1 cellular context compared by ENCODE assay signal in genomic region chr17:63855185-63855584, GRCh38.
TF ChIP-seq lines count a peak whose summit lies in the region.

No MANE protein-coding gene starts in this region.

TF ChIP-seq in HepG2, 621 proteins besides CTCF, POLR2A, EP300 and RAD21 (continues in another document):
- TF ChIP-seq TEAD2 (CRISPR knock-in tag; IDR thresholded peaks at IDR 0.05) (no peak), BCL3 (CRISPR knock-in tag; IDR thresholded peaks at IDR 0.05) (no peak), ZSCAN29 (CRISPR knock-in tag; conservative IDR thresholded peaks at IDR 0.05) (no peak), SP1 (IDR thresholded peaks at IDR 0.05) (no peak), SP1 (CRISPR knock-in tag; IDR thresholded peaks at IDR 0.05) (no peak), ZNF570 (CRISPR knock-in tag; IDR thresholded peaks at IDR 0.05; ENCODE audit: borderline replicate concordance) (no peak), ZZZ3 (CRISPR knock-in tag; IDR thresholded peaks at IDR 0.05; ENCODE audit: borderline replicate concordance) (no peak), HNRNPK (IDR thresholded peaks at IDR 0.05; ENCODE audit: low read depth, low read length, poor library complexity, severe bottlenecking) (no peak), ZNF331 (CRISPR knock-in tag; IDR thresholded peaks at IDR 0.05) (no peak), ZNF547 (CRISPR knock-in tag; IDR thresholded peaks at IDR 0.05) (no peak), PBX3 (CRISPR knock-in tag; IDR thresholded peaks at IDR 0.05; ENCODE audit: borderline replicate concordance) (no peak), ADNP (CRISPR knock-in tag; IDR thresholded peaks at IDR 0.05) (no peak), PBX2 (CRISPR knock-in tag; IDR thresholded peaks at IDR 0.05) (no peak), ZNF367 (CRISPR knock-in tag; IDR thresholded peaks at IDR 0.05; ENCODE audit: borderline replicate concordance) (no peak), ZNF567 (CRISPR knock-in tag; IDR thresholded peaks at IDR 0.05; ENCODE audit: borderline replicate concordance) (no peak), PHF20 (CRISPR knock-in tag; IDR thresholded peaks at IDR 0.05) (0 out of 2 replicates have a peak, but pooled peaks have one; percentile 22), GABPA (IDR thresholded peaks at IDR 0.05; ENCODE audit: low read depth, low read length) (no peak), GABPA (CRISPR knock-in tag; IDR thresholded peaks at IDR 0.05; ENCODE audit: low read depth) (no peak), HDAC6 (IDR thresholded peaks at IDR 0.05; ENCODE audit: low read depth, low read length) (no peak), ZNF317 (CRISPR knock-in tag; IDR thresholded peaks at IDR 0.05) (no peak), ZNF660 (CRISPR knock-in tag; IDR thresholded peaks at IDR 0.05; ENCODE audit: borderline replicate concordance, low read depth) (no peak), SMC3 (IDR thresholded peaks at IDR 0.05; ENCODE audit: low read length) (no peak), ZNF24 (IDR thresholded peaks at IDR 0.05) (no peak), MAFF (IDR thresholded peaks at IDR 0.05; ENCODE audit: low read depth, low read length) (no peak), FIP1L1 (IDR thresholded peaks at IDR 0.05; ENCODE audit: borderline replicate concordance, insufficient read depth, low read depth, low read length) (no peak), HOXA3 (CRISPR knock-in tag; IDR thresholded peaks at IDR 0.05) (peak; percentile 2; the same call in 1 of the 2 replicates), REXO4 (CRISPR knock-in tag; IDR thresholded peaks at IDR 0.05; ENCODE audit: borderline replicate concordance) (no peak), ZNF644 (CRISPR knock-in tag; IDR thresholded peaks at IDR 0.05; ENCODE audit: low read depth) (no peak), CREB1 (IDR thresholded peaks at IDR 0.05) (no peak), CREB1 (CRISPR knock-in tag; IDR thresholded peaks at IDR 0.05) (no peak), IRF2 (CRISPR knock-in tag; IDR thresholded peaks at IDR 0.05) (no peak), SPEN (CRISPR knock-in tag; IDR thresholded peaks at IDR 0.05; ENCODE audit: low read depth) (no peak), SYNCRIP (IDR thresholded peaks at IDR 0.05; ENCODE audit: insufficient read depth, low read depth, low read length) (no peak), ZNF556 (CRISPR knock-in tag; IDR thresholded peaks at IDR 0.05; ENCODE audit: borderline replicate concordance) (0 out of 2 replicates have a peak, but pooled peaks have one; percentile 2), ZNF530 (CRISPR knock-in tag; IDR thresholded peaks at IDR 0.05; ENCODE audit: low read depth) (no peak), PAWR (CRISPR knock-in tag; IDR thresholded peaks at IDR 0.05; ENCODE audit: borderline replicate concordance) (no peak), BCLAF1 (IDR thresholded peaks at IDR 0.05) (no peak), ZNF569 (CRISPR knock-in tag; IDR thresholded peaks at IDR 0.05; ENCODE audit: borderline replicate concordance) (no peak), SKI (IDR thresholded peaks at IDR 0.05; ENCODE audit: partially characterized antibody) (no peak), ZNF615 (CRISPR knock-in tag; IDR thresholded peaks at IDR 0.05; ENCODE audit: borderline replicate concordance) (no peak), PHF8 (CRISPR knock-in tag; IDR thresholded peaks at IDR 0.05) (no peak), ZNF253 (CRISPR knock-in tag; IDR thresholded peaks at IDR 0.05; ENCODE audit: borderline replicate concordance) (no peak), NPAS2 (CRISPR knock-in tag; IDR thresholded peaks at IDR 0.05; ENCODE audit: borderline replicate concordance) (no peak)
- TF ChIP-seq, protein P1, sequence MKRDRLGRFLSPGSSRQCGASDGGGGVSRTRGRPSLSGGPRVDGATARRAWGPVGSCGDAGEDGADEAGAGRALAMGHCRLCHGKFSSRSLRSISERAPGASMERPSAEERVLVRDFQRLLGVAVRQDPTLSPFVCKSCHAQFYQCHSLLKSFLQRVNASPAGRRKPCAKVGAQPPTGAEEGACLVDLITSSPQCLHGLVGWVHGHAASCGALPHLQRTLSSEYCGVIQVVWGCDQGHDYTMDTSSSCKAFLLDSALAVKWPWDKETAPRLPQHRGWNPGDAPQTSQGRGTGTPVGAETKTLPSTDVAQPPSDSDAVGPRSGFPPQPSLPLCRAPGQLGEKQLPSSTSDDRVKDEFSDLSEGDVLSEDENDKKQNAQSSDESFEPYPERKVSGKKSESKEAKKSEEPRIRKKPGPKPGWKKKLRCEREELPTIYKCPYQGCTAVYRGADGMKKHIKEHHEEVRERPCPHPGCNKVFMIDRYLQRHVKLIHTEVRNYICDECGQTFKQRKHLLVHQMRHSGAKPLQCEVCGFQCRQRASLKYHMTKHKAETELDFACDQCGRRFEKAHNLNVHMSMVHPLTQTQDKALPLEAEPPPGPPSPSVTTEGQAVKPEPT (CRISPR knock-in tag; IDR thresholded peaks at IDR 0.05; ENCODE audit: low read depth) = no peak
- TF ChIP-seq, protein P2, sequence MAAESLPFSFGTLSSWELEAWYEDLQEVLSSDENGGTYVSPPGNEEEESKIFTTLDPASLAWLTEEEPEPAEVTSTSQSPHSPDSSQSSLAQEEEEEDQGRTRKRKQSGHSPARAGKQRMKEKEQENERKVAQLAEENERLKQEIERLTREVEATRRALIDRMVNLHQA (CRISPR knock-in tag; IDR thresholded peaks at IDR 0.05) = no peak
- TF ChIP-seq, protein P3, sequence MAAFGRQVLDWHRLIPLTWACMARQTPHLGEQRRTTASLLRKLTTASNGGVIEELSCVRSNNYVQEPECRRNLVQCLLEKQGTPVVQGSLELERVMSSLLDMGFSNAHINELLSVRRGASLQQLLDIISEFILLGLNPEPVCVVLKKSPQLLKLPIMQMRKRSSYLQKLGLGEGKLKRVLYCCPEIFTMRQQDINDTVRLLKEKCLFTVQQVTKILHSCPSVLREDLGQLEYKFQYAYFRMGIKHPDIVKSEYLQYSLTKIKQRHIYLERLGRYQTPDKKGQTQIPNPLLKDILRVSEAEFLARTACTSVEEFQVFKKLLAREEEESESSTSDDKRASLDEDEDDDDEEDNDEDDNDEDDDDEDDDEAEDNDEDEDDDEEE (CRISPR knock-in tag; IDR thresholded peaks at IDR 0.05) = peak; percentile 57
- TF ChIP-seq, protein P4, sequence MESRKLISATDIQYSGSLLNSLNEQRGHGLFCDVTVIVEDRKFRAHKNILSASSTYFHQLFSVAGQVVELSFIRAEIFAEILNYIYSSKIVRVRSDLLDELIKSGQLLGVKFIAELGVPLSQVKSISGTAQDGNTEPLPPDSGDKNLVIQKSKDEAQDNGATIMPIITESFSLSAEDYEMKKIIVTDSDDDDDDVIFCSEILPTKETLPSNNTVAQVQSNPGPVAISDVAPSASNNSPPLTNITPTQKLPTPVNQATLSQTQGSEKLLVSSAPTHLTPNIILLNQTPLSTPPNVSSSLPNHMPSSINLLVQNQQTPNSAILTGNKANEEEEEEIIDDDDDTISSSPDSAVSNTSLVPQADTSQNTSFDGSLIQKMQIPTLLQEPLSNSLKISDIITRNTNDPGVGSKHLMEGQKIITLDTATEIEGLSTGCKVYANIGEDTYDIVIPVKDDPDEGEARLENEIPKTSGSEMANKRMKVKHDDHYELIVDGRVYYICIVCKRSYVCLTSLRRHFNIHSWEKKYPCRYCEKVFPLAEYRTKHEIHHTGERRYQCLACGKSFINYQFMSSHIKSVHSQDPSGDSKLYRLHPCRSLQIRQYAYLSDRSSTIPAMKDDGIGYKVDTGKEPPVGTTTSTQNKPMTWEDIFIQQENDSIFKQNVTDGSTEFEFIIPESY (CRISPR knock-in tag; IDR thresholded peaks at IDR 0.05) = no peak
- TF ChIP-seq, protein P5, sequence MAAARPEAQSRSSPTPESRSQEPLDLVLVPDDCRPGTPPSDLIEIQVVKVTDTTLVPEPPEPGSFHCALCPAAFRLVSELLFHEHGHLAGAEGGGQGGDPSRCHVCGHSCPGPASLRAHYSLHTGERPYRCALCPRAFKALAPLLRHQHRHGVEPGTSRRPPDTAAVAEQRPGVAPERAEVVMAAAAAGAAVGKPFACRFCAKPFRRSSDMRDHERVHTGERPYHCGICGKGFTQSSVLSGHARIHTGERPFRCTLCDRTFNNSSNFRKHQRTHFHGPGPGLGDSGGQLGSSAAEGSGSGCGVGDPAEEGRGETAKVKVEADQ (CRISPR knock-in tag; IDR thresholded peaks at IDR 0.05; ENCODE audit: borderline replicate concordance) = no peak
- TF ChIP-seq, protein P6, sequence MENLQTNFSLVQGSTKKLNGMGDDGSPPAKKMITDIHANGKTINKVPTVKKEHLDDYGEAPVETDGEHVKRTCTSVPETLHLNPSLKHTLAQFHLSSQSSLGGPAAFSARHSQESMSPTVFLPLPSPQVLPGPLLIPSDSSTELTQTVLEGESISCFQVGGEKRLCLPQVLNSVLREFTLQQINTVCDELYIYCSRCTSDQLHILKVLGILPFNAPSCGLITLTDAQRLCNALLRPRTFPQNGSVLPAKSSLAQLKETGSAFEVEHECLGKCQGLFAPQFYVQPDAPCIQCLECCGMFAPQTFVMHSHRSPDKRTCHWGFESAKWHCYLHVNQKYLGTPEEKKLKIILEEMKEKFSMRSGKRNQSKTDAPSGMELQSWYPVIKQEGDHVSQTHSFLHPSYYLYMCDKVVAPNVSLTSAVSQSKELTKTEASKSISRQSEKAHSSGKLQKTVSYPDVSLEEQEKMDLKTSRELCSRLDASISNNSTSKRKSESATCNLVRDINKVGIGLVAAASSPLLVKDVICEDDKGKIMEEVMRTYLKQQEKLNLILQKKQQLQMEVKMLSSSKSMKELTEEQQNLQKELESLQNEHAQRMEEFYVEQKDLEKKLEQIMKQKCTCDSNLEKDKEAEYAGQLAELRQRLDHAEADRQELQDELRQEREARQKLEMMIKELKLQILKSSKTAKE (CRISPR knock-in tag; IDR thresholded peaks at IDR 0.05; ENCODE audit: borderline replicate concordance) = no peak
- TF ChIP-seq, protein P7, sequence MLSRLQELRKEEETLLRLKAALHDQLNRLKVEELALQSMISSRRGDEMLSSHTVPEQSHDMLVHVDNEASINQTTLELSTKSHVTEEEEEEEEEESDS (CRISPR knock-in tag; IDR thresholded peaks at IDR 0.05; ENCODE audit: borderline replicate concordance) = no peak
